9 cellular contexts compared by ENCODE assay signal in the genomic region with DNA sequence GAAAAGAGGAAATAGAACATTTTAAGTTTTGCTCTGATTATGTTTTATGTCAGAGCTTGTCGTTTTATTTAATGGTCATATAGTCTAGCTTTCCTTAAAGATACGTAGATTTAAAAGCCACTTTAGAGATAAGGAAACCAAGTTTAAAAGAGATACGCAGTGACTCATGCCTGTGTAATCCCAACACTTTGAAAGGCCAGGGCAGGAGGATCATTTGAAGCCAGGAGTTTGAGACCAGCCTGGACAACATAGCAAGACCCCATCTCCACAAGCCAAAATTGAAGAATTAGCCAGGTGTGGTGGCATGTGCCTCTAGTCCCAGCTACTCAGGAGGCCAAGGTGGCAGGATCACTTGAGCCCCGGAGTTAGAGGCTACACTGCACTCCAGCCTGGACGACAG. TPM values are rescaled to one million over a fixed set of nuclear protein-coding genes. Genes with fewer than 3 reads are reported as not detected.
DNase-seq lines count a peak whose midpoint lies in the region; ATAC-seq and TF ChIP-seq lines count a peak whose summit lies in the region.
"Had no signal": no experiment of that assay in that cellular context is flagged by ENCODE, and none has a peak within 500 bp of the region (broad histone marks: within the 10 kb centered on the region; RNA-seq: fewer than 3 reads in every experiment).

No MANE protein-coding gene starts in this region.

- no peaks in the 10 kb centered on the region for H3K9me2 ChIP-seq in PC-3 (replicated peaks; ENCODE audit: low read length)

- no peak overlapping the region for H3K4me2 ChIP-seq in PC-3 (ENCODE audit: low read length)

- CTCF ChIA-PET in PC-3 (lab: Charles Lee), result interaction anchor here (0.5 to 1.3 kb wide), 2 partner anchors 20 to 90 kb away, joined by 3 to 4 read pairs; no protein-coding TSS in a partner anchor

- H3K27me3 ChIP-seq in PC-3 (ENCODE audit: low read length) (no peaks in the 10 kb centered on the region), colonic mucosa (no peaks in the 10 kb centered on the region)

- ATAC-seq in PC-3 (no peak), naive B cell (ENCODE audit: low read depth in 2 of 2) (no peak), HG03457 (IDR thresholded peaks at IDR 0.05; ENCODE audit: unreplicated experiment) (no peak), GM21529 (IDR thresholded peaks at IDR 0.05; ENCODE audit: unreplicated experiment) (no peak), HG02884 (IDR thresholded peaks at IDR 0.05; ENCODE audit: unreplicated experiment) (no peak)

- peaks cover 23% of the 10 kb centered on the region for H3F3A ChIP-seq in PC-3 (ENCODE audit: low read length, unreplicated experiment)

- no peaks in the 10 kb centered on the region for H4K20me1 ChIP-seq in PC-3 (ENCODE audit: low read length)

- peaks cover 20% of the 10 kb centered on the region for H3K36me3 Mint-ChIP-seq in dendritic cell treated with granulocyte-macrophage colony-stimulating factor and Interleukin-4, amounts not matched to agents 40 ng/mL and 50 ng/mL, for 4 days (ENCODE audit: low read depth)
- H3K36me3 Mint-ChIP-seq in naive B cell, result peaks cover 5 to 9% of the 10 kb centered on the region in 2 donors

- H3K4me3 ChIP-seq in PC-3 (ENCODE audit: low read length) (no peak overlapping the region), colonic mucosa (no peak overlapping the region)

- no peak overlapping the region for H3K4me3 Mint-ChIP-seq in dendritic cell treated with granulocyte-macrophage colony-stimulating factor and Interleukin-4, amounts not matched to agents 40 ng/mL and 50 ng/mL, for 4 days
- peak overlapping the region; percentile 65 to 92 (median 76) for H3K4me3 Mint-ChIP-seq in naive B cell

- H3K27me3 Mint-ChIP-seq in dendritic cell treated with granulocyte-macrophage colony-stimulating factor and Interleukin-4, amounts not matched to agents 40 ng/mL and 50 ng/mL, for 4 days, result no peaks in the 10 kb centered on the region
- no peaks in the 10 kb centered on the region for H3K27me3 Mint-ChIP-seq in naive B cell

- no peaks in the 10 kb centered on the region for H3K79me2 ChIP-seq in PC-3 (ENCODE audit: low read length)

- no peaks in the 10 kb centered on the region for H3K9me3 Mint-ChIP-seq in dendritic cell treated with granulocyte-macrophage colony-stimulating factor and Interleukin-4, amounts not matched to agents 40 ng/mL and 50 ng/mL, for 4 days
- H3K9me3 Mint-ChIP-seq in naive B cell, result no peaks in the 10 kb centered on the region

- H3K36me3 ChIP-seq in PC-3 (ENCODE audit: low read depth, low read length), result peaks cover 9% of the 10 kb centered on the region; the same call in 1 of the 2 replicates
- no peaks in the 10 kb centered on the region for H3K36me3 ChIP-seq in colonic mucosa

- TF ChIP-seq CTCF in PC-3 (conservative IDR thresholded peaks at IDR 0.05; ENCODE audit: low read depth, low read length), result no peak
- no peak for TF ChIP-seq CTCF in colonic mucosa (IDR thresholded peaks at IDR 0.05)

- no peak overlapping the region for H2AFZ ChIP-seq in PC-3 (ENCODE audit: low read length)

- POLR2A ChIA-PET in PC-3 (lab: Charles Lee; ENCODE audit: unreplicated experiment), result interaction anchor here (0.7 kb wide), 1 partner anchor 32 kb away, joined by 3 read pairs; no protein-coding TSS in a partner anchor

- intact Hi-C loops in PC-3 (cut with micrococcal nuclease) (loop anchor here (2.0 kb wide), 1 partner anchor 18 kb away; no protein-coding TSS in a partner anchor), colonic mucosa (cut with DNase I) (no loop called here)
- intact Hi-C loops in dendritic cell treated with granulocyte-macrophage colony-stimulating factor and Interleukin-4, amounts not matched to agents 40 ng/mL and 50 ng/mL, for 4 days (cut with micrococcal nuclease), result no loop called here

- H3K27ac ChIP-seq in PC-3 (ENCODE audit: low read length), result peak overlapping the region; percentile 30
- H3K27ac ChIP-seq in colonic mucosa, result no peak overlapping the region

- H3K9me3 ChIP-seq in PC-3 (ENCODE audit: low read length) (no peaks in the 10 kb centered on the region), colonic mucosa (no peaks in the 10 kb centered on the region)

- peak overlapping the region; percentile 39 for H3K27ac Mint-ChIP-seq in dendritic cell treated with granulocyte-macrophage colony-stimulating factor and Interleukin-4, amounts not matched to agents 40 ng/mL and 50 ng/mL, for 4 days
- H3K27ac Mint-ChIP-seq in naive B cell, result peak overlapping the region; percentile 96 to 100 (median 98)

- no peak overlapping the region for H3K9ac ChIP-seq in PC-3 (ENCODE audit: low read length)
- no peak overlapping the region for H3K9ac ChIP-seq in colonic mucosa (ENCODE audit: low read depth in 2 of 2, low read length in 2 of 2)

- BruUV-seq in PC-3 (replicated peaks; lab: Mats Ljungman, UMichigan), result no TSS peak

- DNase-seq in Daoy (ENCODE audit: low read depth) (peak; percentile 17), PC-3 (no peak), naive B cell (no peak), colonic mucosa (no peak)
- DNase-seq: H7 had no signal

- peaks cover 29% of the 10 kb centered on the region for H3K4me1 Mint-ChIP-seq in dendritic cell treated with granulocyte-macrophage colony-stimulating factor and Interleukin-4, amounts not matched to agents 40 ng/mL and 50 ng/mL, for 4 days (ENCODE audit: low read depth)
- peaks cover 38 to 69% (median 42%) of the 10 kb centered on the region in 3 donors for H3K4me1 Mint-ChIP-seq in naive B cell

- H3K4me1 ChIP-seq in PC-3 (ENCODE audit: insufficient read depth, low read length) (peaks cover 9% of the 10 kb centered on the region; the same call in 1 of the 2 replicates), colonic mucosa (no peaks in the 10 kb centered on the region)

RNA-seq across cellular contexts. Expression of gene MAPK1IP1L, which starts 19.6 kb away (rescaled TPM):
- total RNA-seq in Daoy (2014; rRNA removed; shearing (Covaris generic)), result 69.4 and 108 TPM in 2 replicates
- 73.9 and 75.9 TPM in 2 replicates for total RNA-seq in PC-3 (2014; rRNA removed)
- polyA plus RNA-seq in naive B cell (ENCODE audit: low read depth in 6 of 6), result 100 to 1,000 TPM; 104 to 140 (median 117) TPM
- 10 to 100 TPM; 79.8 to 83.2 TPM for total RNA-seq in colonic mucosa

RNA-seq across cellular contexts. Expression of gene SOCS4, which starts 44.0 kb away (rescaled TPM):
- 18.9 and 21.2 TPM in 2 replicates for total RNA-seq in Daoy (2014; rRNA removed; shearing (Covaris generic))
- total RNA-seq in PC-3 (2014; rRNA removed), result 21.9 and 22.5 TPM in 2 replicates
- polyA plus RNA-seq in naive B cell (ENCODE audit: low read depth in 6 of 6), result 1 to 10 TPM; 1.1 to 7.0 (median 2.4) TPM
- total RNA-seq in colonic mucosa, result 10 to 100 TPM; 15.9 to 23.7 TPM

RNA-seq across cellular contexts. Expression of gene WDHD1, which starts 44.2 kb away (rescaled TPM):
- 31.0 and 32.5 TPM in 2 replicates for total RNA-seq in Daoy (2014; rRNA removed; shearing (Covaris generic))
- total RNA-seq in PC-3 (2014; rRNA removed), result 45.9 and 47.1 TPM in 2 replicates
- 1 to 10 TPM in 5 of 6 donors, not detected in 1; 2.5 to 5.4 (median 3.1) TPM for polyA plus RNA-seq in naive B cell (ENCODE audit: low read depth in 6 of 6)
- total RNA-seq in colonic mucosa, result 10 to 100 TPM in 1 of 2 donors, 1 to 10 TPM in 1; 5.8 to 22.6 TPM

RNA-seq across cellular contexts. Expression of gene LGALS3, which starts 58.0 kb away (rescaled TPM):
- total RNA-seq in Daoy (2014; rRNA removed; shearing (Covaris generic)), result 86.6 and 88.5 TPM in 2 replicates
- total RNA-seq in PC-3 (2014; rRNA removed) (317 and 333 TPM in 2 replicates), colonic mucosa (1,000 to 10,000 TPM; 1,592 to 1,798 TPM)
- 1 to 10 TPM; 2.4 to 8.7 (median 4.8) TPM for polyA plus RNA-seq in naive B cell (ENCODE audit: low read depth in 6 of 6)
